In genomic region chr4:48223633-48224295, GRCh38 we compare ENCODE assay signal across 17 cellular contexts. TPM values are rescaled to one million over a fixed set of nuclear protein-coding genes. Genes with fewer than 3 reads are reported as not detected.
DNase-seq lines count a peak whose midpoint lies in the region; ATAC-seq, FAIRE-seq and TF ChIP-seq lines count a peak whose summit lies in the region.
"Had no signal": no experiment of that assay in that cellular context is flagged by ENCODE, and none has a peak within 500 bp of the region (broad histone marks: within the 10 kb centered on the region; RNA-seq: fewer than 3 reads in every experiment).

No MANE protein-coding gene starts in this region.

- no peak overlapping the region for H3K27ac Mint-ChIP-seq in CD4-positive, alpha-beta T cell
- H3K27ac Mint-ChIP-seq: activated CD8-positive, alpha-beta T cell treated with anti-CD3 and anti-CD28 coated beads for 36 hours; T-cell had no signal

- no peak overlapping the region for H3K9ac ChIP-seq in mammary epithelial cell (ENCODE audit: insufficient read depth, low read length)
- no peak overlapping the region for H3K9ac ChIP-seq in keratinocyte (ENCODE audit: control insufficient read depth, extremely low read depth, insufficient read depth, low read length)

- peak; percentile 99 for FAIRE-seq in keratinocyte (lab: Jason Lieb, UNC)

- CTCF ChIA-PET in mammary epithelial cell (lab: Charles Lee; ENCODE audit: low non-redundant PET) = no interaction called here
- CTCF ChIA-PET in CD4-positive, alpha-beta T cell (lab: Charles Lee) = no interaction called here

- no peak overlapping the region for H3K4me3 Mint-ChIP-seq in CD4-positive, alpha-beta T cell
- H3K4me3 Mint-ChIP-seq: activated CD8-positive, alpha-beta T cell treated with anti-CD3 and anti-CD28 coated beads for 36 hours; naive B cell; T-cell had no signal

- H4K20me1 ChIP-seq in mammary epithelial cell (ENCODE audit: insufficient read depth, low read length) (no peaks in the 10 kb centered on the region), keratinocyte (ENCODE audit: control insufficient read depth, extremely low read depth, insufficient read depth, low read length) (no peaks in the 10 kb centered on the region)

- no peaks in the 10 kb centered on the region for H3K27me3 Mint-ChIP-seq in CD4-positive, alpha-beta T cell
- H3K27me3 Mint-ChIP-seq: activated CD8-positive, alpha-beta T cell treated with anti-CD3 and anti-CD28 coated beads for 36 hours; naive B cell; T-cell had no signal

- no peak overlapping the region for H2AFZ ChIP-seq in mammary epithelial cell (ENCODE audit: low read depth, low read length)
- H2AFZ ChIP-seq in keratinocyte (ENCODE audit: control insufficient read depth, low read length) = no peak overlapping the region

- H3K36me3 Mint-ChIP-seq in CD4-positive, alpha-beta T cell (ENCODE audit: low read depth) = peaks cover 16% of the 10 kb centered on the region

- no peak overlapping the region for H3K4me3 ChIP-seq in mammary epithelial cell (replicated peaks in 1 of 3; ENCODE audit: insufficient read depth in 1 of 3, low read depth in 2 of 3, low read length in 3 of 3)
- H3K4me3 ChIP-seq in keratinocyte (ENCODE audit: control insufficient read depth in 2 of 3, extremely low read depth in 1 of 3, insufficient read depth in 2 of 3, low read depth in 1 of 3, low read length in 3 of 3) = no peak overlapping the region
- H3K4me3 ChIP-seq: smooth muscle cell, suprapubic skin had no signal

- no peak overlapping the region for H3K27ac ChIP-seq in mammary epithelial cell (ENCODE audit: insufficient read depth, low read depth, low read length)
- H3K27ac ChIP-seq in keratinocyte (ENCODE audit: control insufficient read depth, insufficient read depth, low read length) = peak overlapping the region; percentile 22
- no peak overlapping the region for H3K27ac ChIP-seq in CD4-positive, alpha-beta T cell (ENCODE audit: low read depth, low read length)
- H3K27ac ChIP-seq: suprapubic skin, WERI-Rb-1 had no signal

- H3K79me2 ChIP-seq in mammary epithelial cell (ENCODE audit: insufficient read depth, low read length) (no peaks in the 10 kb centered on the region), keratinocyte (ENCODE audit: control insufficient read depth, insufficient read depth, low read length) (no peaks in the 10 kb centered on the region)

- DNase-seq in EL = peak; percentile 23
- DNase-seq in M059J (ENCODE audit: low read depth) = peak; percentile 67
- peak; percentile 86 for DNase-seq in mammary epithelial cell
- DNase-seq in keratinocyte (ENCODE audit: low read depth, low spot score) = peak; percentile 21
- DNase-seq in CD4-positive, alpha-beta T cell = no peak
- no peak for DNase-seq in T-helper 2 cell
- DNase-seq in activated CD4-positive, alpha-beta T cell treated with anti-CD3 and anti-CD28 coated beads, Interleukin-2, amount 50 U/mL, for 48 hours = no peak
- no peak for DNase-seq in NCI-H446 (lab: John Stamatoyannopoulos, UW)
- DNase-seq: activated CD8-positive, alpha-beta T cell treated with anti-CD3 and anti-CD28 coated beads for 36 hours; effector CD4-positive, alpha-beta T cell; foreskin melanocyte; naive B cell; NCI-H1105; T-cell; WERI-Rb-1 had no signal

- H3K4me1 ChIP-seq in mammary epithelial cell (ENCODE audit: insufficient read depth, low read length) (peaks cover 12% of the 10 kb centered on the region), keratinocyte (ENCODE audit: control insufficient read depth, extremely low read depth, insufficient read depth, low read length) (peaks cover 14% of the 10 kb centered on the region)
- H3K4me1 ChIP-seq: suprapubic skin had no signal

- in situ Hi-C loops in mammary epithelial cell (cut with MboI; ENCODE audit: low sequenced_read_pairs in 2 of 2) = no loop called here

- H3K27me3 ChIP-seq in mammary epithelial cell (ENCODE audit: insufficient read depth, low read length) = no peaks in the 10 kb centered on the region
- no peaks in the 10 kb centered on the region for H3K27me3 ChIP-seq in keratinocyte (ENCODE audit: control insufficient read depth, extremely low read depth, insufficient read depth, low read length)
- H3K27me3 ChIP-seq in CD4-positive, alpha-beta T cell (ENCODE audit: control insufficient read depth, insufficient read depth, low read length) = no peaks in the 10 kb centered on the region
- H3K27me3 ChIP-seq: suprapubic skin had no signal

- peaks cover 2% of the 10 kb centered on the region for H3K9me1 ChIP-seq in keratinocyte (ENCODE audit: control insufficient read depth, extremely low read depth, insufficient read depth, low read length)

- TF ChIP-seq CTCF in mammary epithelial cell (conservative IDR thresholded peaks at IDR 0.05 in 1 of 2, IDR thresholded peaks at IDR 0.05 in 1 of 2; ENCODE audit: extremely low read depth in 1 of 2, insufficient read depth in 1 of 2, low read depth in 1 of 2, low read length in 2 of 2) (no peak), keratinocyte (optimal IDR thresholded peaks at IDR 0.05 in 1 of 3, IDR thresholded peaks at IDR 0.05 in 1 of 3, conservative IDR thresholded peaks at IDR 0.05 in 1 of 3; ENCODE audit: extremely low read depth in 1 of 3, insufficient read depth in 2 of 3, low read length in 3 of 3) (no peak)
- TF ChIP-seq CTCF in CD4-positive, alpha-beta T cell (IDR thresholded peaks at IDR 0.05) = no peak

- ATAC-seq in CD4-positive, alpha-beta T cell (ENCODE audit: poor library complexity) = no peak
- ATAC-seq: activated CD8-positive, alpha-beta T cell treated with anti-CD3 and anti-CD28 coated beads for 36 hours; T-cell had no signal

- dilution Hi-C loops in mammary epithelial cell (cut with HindIII; ENCODE audit: low sequenced_read_pairs) = loop anchor here (5.0 kb wide), 1 partner anchor 41 kb away; no protein-coding TSS in a partner anchor
- dilution Hi-C loops in keratinocyte (cut with MboI; ENCODE audit: extremely low pct_ligation_motif_present, low sequenced_read_pairs) = no loop called here

- H3K9me3 ChIP-seq in mammary epithelial cell (replicated peaks; ENCODE audit: insufficient read depth, low read length) = no peaks in the 10 kb centered on the region
- H3K9me3 ChIP-seq in keratinocyte (ENCODE audit: control insufficient read depth, low read depth, low read length) = no peaks in the 10 kb centered on the region
- H3K9me3 ChIP-seq in CD4-positive, alpha-beta T cell (ENCODE audit: control insufficient read depth, low read length) = no peaks in the 10 kb centered on the region
- H3K9me3 ChIP-seq: suprapubic skin had no signal

- H3K4me2 ChIP-seq in mammary epithelial cell (ENCODE audit: insufficient read depth, low read depth, low read length) = peak overlapping the region; percentile 56
- H3K4me2 ChIP-seq in keratinocyte (ENCODE audit: control insufficient read depth, extremely low read depth, insufficient read depth, low read depth, low read length) = peak overlapping the region; percentile 37
- H3K4me2 ChIP-seq: smooth muscle cell had no signal

- H3K36me3 ChIP-seq in mammary epithelial cell (ENCODE audit: insufficient read depth, low read length) = no peaks in the 10 kb centered on the region
- no peaks in the 10 kb centered on the region for H3K36me3 ChIP-seq in keratinocyte (ENCODE audit: control insufficient read depth in 2 of 2, extremely low read depth in 1 of 2, insufficient read depth in 2 of 2, low read length in 2 of 2)
- H3K36me3 ChIP-seq: suprapubic skin had no signal

- POLR2A ChIA-PET in CD4-positive, alpha-beta T cell (lab: Charles Lee) = no interaction called here

- no peaks in the 10 kb centered on the region for H3K9me3 Mint-ChIP-seq in CD4-positive, alpha-beta T cell
- H3K9me3 Mint-ChIP-seq: activated CD8-positive, alpha-beta T cell treated with anti-CD3 and anti-CD28 coated beads for 36 hours; naive B cell had no signal

- 0% methylated on average over 3 of the region's 3 CpGs for WGBS in mammary epithelial cell (ENCODE audit: low coverage, missing lambda C conversion rate)

- no TSS peak for BruUV-seq in mammary epithelial cell (replicated peaks; lab: Mats Ljungman, UMichigan)

- intact Hi-C loops in mammary epithelial cell (cut with micrococcal nuclease) = no loop called here
- intact Hi-C loops in CD4-positive, alpha-beta T cell (cut with DNase I, micrococcal nuclease) = no loop called here

- H3K4me1 Mint-ChIP-seq in CD4-positive, alpha-beta T cell (ENCODE audit: low read depth) = no peaks in the 10 kb centered on the region

RNA-seq across cellular contexts. Expression of gene TEC, which starts 45.9 kb away (rescaled TPM):
- total RNA-seq in M059J (2014; rRNA removed; shearing (Covaris generic)) = 0.12 and 0.81 TPM in 2 replicates
- total RNA-seq in mammary epithelial cell = under 1 TPM; 0.33 to 0.67 TPM
- 0.17 TPM for polyA plus RNA-seq in mammary epithelial cell
- polyA minus RNA-seq in mammary epithelial cell = not detected
- 0.20 to 0.39 TPM (median 0.26 TPM) in 3 replicates for polyA plus RNA-seq in keratinocyte
- polyA plus RNA-seq in keratinocyte (2011; ENCODE audit: low read depth) = 3.4 TPM
- polyA plus RNA-seq in keratinocyte (2011; cell fraction: cytosol; rRNA removed) = 0.27 and 0.30 TPM in 2 replicates
- 0.61 and 0.89 TPM in 2 replicates for polyA plus RNA-seq in keratinocyte (2011; cell fraction: nucleus; rRNA removed)
- 0.25 and 2.6 TPM in 2 replicates for polyA plus RNA-seq in keratinocyte (2012; ENCODE audit: low replicate concordance)
- polyA minus RNA-seq in keratinocyte = 0.82 to 1.6 TPM in 2 of 3 replicates, not detected in the other
- polyA minus RNA-seq in keratinocyte (2011; cell fraction: cytosol; rRNA and poly(A)+ RNA removed) = not detected
- polyA minus RNA-seq in keratinocyte (2011; cell fraction: nucleus; rRNA and poly(A)+ RNA removed) = 0.53 and 2.8 TPM in 2 replicates
- 1 to 10 TPM; 2.8 TPM for total RNA-seq in CD4-positive, alpha-beta T cell

Comparison
In these comparisons a context has a peak if more than half of its experiments do, and no peak if none do; other contexts are left out.
1. DNase-seq: peak in EL (single experiment), M059J (single experiment), mammary epithelial cell (single experiment) and keratinocyte (single experiment); none in CD4-positive, alpha-beta T cell (0 of 10), T-helper 2 cell (0 of 5), activated CD4-positive, alpha-beta T cell treated with anti-CD3 and anti-CD28 coated beads, Interleukin-2, amount 50 U/mL, for 48 hours (0 of 2) and NCI-H446 (0 of 2).